8 cellular contexts compared by ENCODE assay signal in genomic region chr10:11823122-11823988, GRCh38. TPM values are rescaled to one million over a fixed set of nuclear protein-coding genes. Genes with fewer than 3 reads are reported as not detected.
DNase-seq lines count a peak whose midpoint lies in the region; ATAC-seq, FAIRE-seq and TF ChIP-seq lines count a peak whose summit lies in the region.

PROSER2 (plus strand) TSS chr10:11823356; CDS start chr10:11852078, 28,722 bp downstream.

- in situ Hi-C loops in astrocyte of the spinal cord (cut with HindIII; ENCODE audit: low sequenced_read_pairs): no loop called here

- H3K36me3 ChIP-seq in CD8-positive, alpha-beta T cell (ENCODE audit: insufficient read depth, low read length): no peaks in the 10 kb centered on the region
- no peaks in the 10 kb centered on the region for H3K36me3 ChIP-seq in HEK293 (ENCODE audit: control insufficient read depth in 2 of 2, insufficient read depth in 1 of 2, low read length in 2 of 2)
- peaks cover 40% of the 10 kb centered on the region for H3K36me3 ChIP-seq in RWPE2 (ENCODE audit: low read depth)
- no peaks in the 10 kb centered on the region for H3K36me3 ChIP-seq in small intestine (ENCODE audit: control insufficient read depth in 2 of 2, insufficient read depth in 2 of 2, low read length in 2 of 2)

- no peak for TF ChIP-seq CTCF in CD8-positive, alpha-beta T cell (IDR thresholded peaks at IDR 0.05)
- TF ChIP-seq CTCF in HEK293 (tag by site-specific recombination; IDR thresholded peaks at IDR 0.05): no peak
- TF ChIP-seq CTCF in RWPE2 (IDR thresholded peaks at IDR 0.05; ENCODE audit: poor library complexity, severe bottlenecking): no peak
- no peak for TF ChIP-seq CTCF in astrocyte of the spinal cord (IDR thresholded peaks at IDR 0.05; ENCODE audit: low read depth, low read length)

- H3K4me1 ChIP-seq in CD8-positive, alpha-beta T cell (ENCODE audit: insufficient read depth, low read length): no peaks in the 10 kb centered on the region
- peaks cover 9% of the 10 kb centered on the region; the same call in 1 of the 2 replicates for H3K4me1 ChIP-seq in HEK293 (ENCODE audit: control insufficient read depth, insufficient read depth, low read length)
- peaks cover 49% of the 10 kb centered on the region for H3K4me1 ChIP-seq in RWPE2 (ENCODE audit: insufficient read depth, poor library complexity, severe bottlenecking)
- no peaks in the 10 kb centered on the region for H3K4me1 ChIP-seq in small intestine (ENCODE audit: control insufficient read depth in 2 of 2, insufficient read depth in 1 of 2, low read depth in 1 of 2, low read length in 1 of 2)

- H3K4me3 Mint-ChIP-seq in CD8-positive, alpha-beta T cell: peak within 1 kb of the TSS; percentile 82

- no peak for FAIRE-seq in small intestine (lab: Jason Lieb, UNC)

- DNase-seq in CD8-positive, alpha-beta T cell: peak in 5 of 7 experiments; percentile 2 to 44 (median 13)
- DNase-seq in RWPE2 (ENCODE audit: low spot score) (no peak), astrocyte of the spinal cord (ENCODE audit: low read depth, low spot score) (peak; percentile 48), small intestine (peak; percentile 43), Ammon's horn (ENCODE audit: low spot score) (no peak)

- H3K27ac Mint-ChIP-seq in CD8-positive, alpha-beta T cell: no peak within 1 kb of the TSS

- POLR2A ChIA-PET in CD8-positive, alpha-beta T cell (lab: Charles Lee): interaction anchor here (1.5 kb wide), 1 partner anchor 12 kb away, joined by 4 read pairs; no protein-coding TSS in a partner anchor
- POLR2A ChIA-PET in HEK293 (lab: Yijun Ruan, JAX): no interaction called here

- H3K27me3 Mint-ChIP-seq in CD8-positive, alpha-beta T cell (ENCODE audit: low read depth): peaks cover 46% of the 10 kb centered on the region

- no peaks in the 10 kb centered on the region for H3K9me3 ChIP-seq in CD8-positive, alpha-beta T cell (ENCODE audit: low read length)
- H3K9me3 ChIP-seq in HEK293 (ENCODE audit: control insufficient read depth, insufficient read depth, low read depth, low read length) (no peaks in the 10 kb centered on the region), RWPE2 (ENCODE audit: severe bottlenecking) (no peaks in the 10 kb centered on the region), small intestine (ENCODE audit: control insufficient read depth, low read depth) (no peaks in the 10 kb centered on the region)

- H3K9me3 Mint-ChIP-seq in CD8-positive, alpha-beta T cell: no peaks in the 10 kb centered on the region

- 1 to 2% (median 2%) methylated on average over 74 to 114 of the region's 114 CpGs for WGBS in small intestine, 3 donors

- H3K27me3 ChIP-seq in CD8-positive, alpha-beta T cell (ENCODE audit: insufficient read depth, low read length): peaks cover 6% of the 10 kb centered on the region
- H3K27me3 ChIP-seq in RWPE2 (ENCODE audit: insufficient read depth, poor library complexity, severe bottlenecking) (no peaks in the 10 kb centered on the region), small intestine (ENCODE audit: control insufficient read depth in 2 of 2, insufficient read depth in 2 of 2, low read length in 2 of 2) (peaks cover 0 to 4% of the 10 kb centered on the region in 2 donors)

- peak; percentile 83 for ATAC-seq in CD8-positive, alpha-beta T cell
- ATAC-seq in RWPE2 (ENCODE audit: low read depth): peak; percentile 69
- no peak for ATAC-seq in HG03025 (IDR thresholded peaks at IDR 0.05; ENCODE audit: low FRiP score, unreplicated experiment)

- peak within 1 kb of the TSS; percentile 26 for H3K4me3 ChIP-seq in CD8-positive, alpha-beta T cell (ENCODE audit: low read depth, low read length)
- H3K4me3 ChIP-seq in HEK293 (ENCODE audit: low read depth, low read length) (peak within 1 kb of the TSS; percentile 90), RWPE2 (ENCODE audit: severe bottlenecking) (peak within 1 kb of the TSS; percentile 86), astrocyte of the spinal cord (ENCODE audit: low read depth, low read length) (peak within 1 kb of the TSS; percentile 66), iPS-11a (ENCODE audit: low read depth, low read length) (peak within 1 kb of the TSS; percentile 55), small intestine (ENCODE audit: low read depth in 1 of 2, low read length in 2 of 2) (peak within 1 kb of the TSS; percentile 60 to 70)

- peaks cover 12% of the 10 kb centered on the region for H3K4me1 Mint-ChIP-seq in CD8-positive, alpha-beta T cell (ENCODE audit: low read depth)

- H3K27ac ChIP-seq in CD8-positive, alpha-beta T cell (ENCODE audit: low read depth, low read length): no peak within 1 kb of the TSS
- peak within 1 kb of the TSS; percentile 71; the same call in 1 of the 2 replicates for H3K27ac ChIP-seq in HEK293 (ENCODE audit: extremely low read depth, low read depth, low read length)
- peak within 1 kb of the TSS; percentile 91 for H3K27ac ChIP-seq in RWPE2 (ENCODE audit: poor library complexity, severe bottlenecking)
- H3K27ac ChIP-seq in small intestine (ENCODE audit: low read depth in 1 of 2, low read length in 1 of 2): peak within 1 kb of the TSS in 1 of 2 donors; percentile 58

- CTCF ChIA-PET in CD8-positive, alpha-beta T cell (lab: Charles Lee): no interaction called here
- CTCF ChIA-PET in HEK293 (lab: Yijun Ruan, JAX): interaction anchor here (1.0 to 1.4 kb wide), 2 partner anchors 36 to 163 kb away, joined by 3 to 8 read pairs; no protein-coding TSS in a partner anchor

- intact Hi-C loops in CD8-positive, alpha-beta T cell (cut with DNase I, micrococcal nuclease): no loop called here

- no peaks in the 10 kb centered on the region for H3K36me3 Mint-ChIP-seq in CD8-positive, alpha-beta T cell

TF ChIP-seq in HEK293, 187 proteins besides CTCF, POLR2A, EP300 and RAD21 (continues in another document):
- TF ChIP-seq RBAK (tag by site-specific recombination; IDR thresholded peaks at IDR 0.05): no peak
- TF ChIP-seq YY2 (tag by site-specific recombination; IDR thresholded peaks at IDR 0.05): no peak
- TF ChIP-seq ZNF830 (tag by site-specific recombination; IDR thresholded peaks at IDR 0.05; ENCODE audit: low read depth): no peak
- no peak for TF ChIP-seq PRDM10 (tag by site-specific recombination; IDR thresholded peaks at IDR 0.05)
- no peak for TF ChIP-seq ZBTB21 (tag by site-specific recombination; IDR thresholded peaks at IDR 0.05)
- no peak for TF ChIP-seq ZNF302 (tag by site-specific recombination; IDR thresholded peaks at IDR 0.05; ENCODE audit: low read depth)
- TF ChIP-seq ZNF664 (tag by site-specific recombination; IDR thresholded peaks at IDR 0.05): no peak
- no peak for TF ChIP-seq ZSCAN16 (tag by site-specific recombination; IDR thresholded peaks at IDR 0.05)
- TF ChIP-seq ZNF473 (tag by site-specific recombination; IDR thresholded peaks at IDR 0.05): no peak
- TF ChIP-seq SCRT1 (tag by site-specific recombination; IDR thresholded peaks at IDR 0.05; ENCODE audit: borderline replicate concordance): peak; percentile 61; the same call in 1 of the 2 replicates
- TF ChIP-seq ZNF138 (tag by site-specific recombination; IDR thresholded peaks at IDR 0.05; ENCODE audit: borderline replicate concordance): no peak
- TF ChIP-seq ZNF155 (tag by site-specific recombination; IDR thresholded peaks at IDR 0.05): no peak
- TF ChIP-seq ZNF26 (tag by site-specific recombination; IDR thresholded peaks at IDR 0.05): no peak
- no peak for TF ChIP-seq TRIM28 (IDR thresholded peaks at IDR 0.05; ENCODE audit: borderline replicate concordance, low read length)
- no peak for TF ChIP-seq HOXA7 (CRISPR knock-in tag; IDR thresholded peaks at IDR 0.05; ENCODE audit: borderline replicate concordance)
- TF ChIP-seq ZNF391 (tag by site-specific recombination; IDR thresholded peaks at IDR 0.05; ENCODE audit: borderline replicate concordance, low read depth): 0 out of 2 replicates have a peak, but pooled peaks have one; percentile 23
- no peak for TF ChIP-seq HOXC10 (CRISPR knock-in tag; IDR thresholded peaks at IDR 0.05)
- no peak for TF ChIP-seq ZNF530 (tag by site-specific recombination; IDR thresholded peaks at IDR 0.05; ENCODE audit: low read depth)
- no peak for TF ChIP-seq ZBTB17 (tag by site-specific recombination; IDR thresholded peaks at IDR 0.05)

RNA-seq across cellular contexts. Expression of gene PROSER2, which starts in this region (rescaled TPM):
- total RNA-seq in CD8-positive, alpha-beta T cell: 1 to 10 TPM; 4.4 to 4.5 TPM
- polyA plus RNA-seq in small intestine: 1 to 10 TPM in 1 of 3 donors, under 1 TPM in 1, not detected in 1; 0.54 to 1.7 TPM

Comparison
In these comparisons a context has a peak if more than half of its experiments do, and no peak if none do; other contexts are left out.
1. DNase-seq: peak in CD8-positive, alpha-beta T cell (5 of 7), astrocyte of the spinal cord (single experiment) and small intestine (single experiment); none in RWPE2 (single experiment) and Ammon's horn (single experiment).
2. H3K4me3 ChIP-seq: peak in every context shown above with its lines; median percentile 90 in HEK293; 86 in RWPE2; 66 in astrocyte of the spinal cord; 65 in small intestine; 55 in iPS-11a; 26 in CD8-positive, alpha-beta T cell.